ENCODE assay signal across 9 cellular contexts in genomic region chr11:20158597-20159257, GRCh38. TPM values are rescaled to one million over a fixed set of nuclear protein-coding genes. Genes with fewer than 3 reads are reported as not detected.
DNase-seq lines count a peak whose midpoint lies in the region; ATAC-seq and TF ChIP-seq lines count a peak whose summit lies in the region.
"Had no signal": no experiment of that assay in that cellular context is flagged by ENCODE, and none has a peak within 500 bp of the region (broad histone marks: within the 10 kb centered on the region; RNA-seq: fewer than 3 reads in every experiment).

No MANE protein-coding gene starts in this region.

- peak overlapping the region; percentile 21 for H3K4me3 Mint-ChIP-seq in activated naive CD8-positive, alpha-beta T cell
- no peak overlapping the region for H3K4me3 Mint-ChIP-seq in activated naive CD8-positive, alpha-beta T cell treated with anti-CD3 and anti-CD28 coated beads, Interleukin-2, amount 50 U/mL, for 24 hours
- peak overlapping the region; percentile 31 for H3K4me3 Mint-ChIP-seq in stimulated activated naive CD8-positive, alpha-beta T cell treated with anti-CD3 and anti-CD28 coated beads, Interleukin-15, Interleukin-2, amounts not matched to agents 100 ng/mL and 50 ng/mL, for 24 hours

- WGBS in adrenal gland, 4 donors = 5 to 8% (median 7%) methylated on average over 31 to 33 of the region's 33 CpGs

- H3K9me3 Mint-ChIP-seq in activated naive CD8-positive, alpha-beta T cell (ENCODE audit: low read depth) = no peaks in the 10 kb centered on the region
- H3K9me3 Mint-ChIP-seq in activated naive CD8-positive, alpha-beta T cell treated with anti-CD3 and anti-CD28 coated beads, Interleukin-2, amount 50 U/mL, for 24 hours = peaks cover 6% of the 10 kb centered on the region
- H3K9me3 Mint-ChIP-seq in stimulated activated naive CD8-positive, alpha-beta T cell treated with anti-CD3 and anti-CD28 coated beads, Interleukin-15, Interleukin-2, amounts not matched to agents 100 ng/mL and 50 ng/mL, for 24 hours = peaks cover 12% of the 10 kb centered on the region

- H3K27me3 ChIP-seq in adrenal gland = peaks cover 95% of the 10 kb centered on the region
- H3K27me3 ChIP-seq in iPS-20b (ENCODE audit: insufficient read depth, low read length) = peaks cover 100% of the 10 kb centered on the region

- peaks cover 43% of the 10 kb centered on the region for H3K4me1 Mint-ChIP-seq in activated naive CD8-positive, alpha-beta T cell (ENCODE audit: low read depth)
- peaks cover 38% of the 10 kb centered on the region for H3K4me1 Mint-ChIP-seq in activated naive CD8-positive, alpha-beta T cell treated with anti-CD3 and anti-CD28 coated beads, Interleukin-2, amount 50 U/mL, for 24 hours
- peaks cover 40% of the 10 kb centered on the region for H3K4me1 Mint-ChIP-seq in stimulated activated naive CD8-positive, alpha-beta T cell treated with anti-CD3 and anti-CD28 coated beads, Interleukin-15, Interleukin-2, amounts not matched to agents 100 ng/mL and 50 ng/mL, for 24 hours (ENCODE audit: low read depth)

- H3K27ac ChIP-seq in adrenal gland (no peak overlapping the region), iPS-20b (ENCODE audit: low read length) (no peak overlapping the region)
- H3K27ac ChIP-seq: skin epidermis had no signal

- H3K9ac ChIP-seq in iPS-20b (ENCODE audit: low read depth, low read length) = no peak overlapping the region

- ATAC-seq in activated naive CD8-positive, alpha-beta T cell treated with anti-CD3 and anti-CD28 coated beads, Interleukin-2, amount 50 U/mL, for 24 hours = no peak
- ATAC-seq in GM18498 (IDR thresholded peaks at IDR 0.05; ENCODE audit: unreplicated experiment) (no peak), GM19397 (IDR thresholded peaks at IDR 0.05; ENCODE audit: unreplicated experiment) (no peak)

- H3K4me3 ChIP-seq in adrenal gland (no peak overlapping the region), iPS-20b (ENCODE audit: low read length) (peak overlapping the region; percentile 24; the same call in 1 of the 2 replicates)
- H3K4me3 ChIP-seq: skin epidermis had no signal

- peaks cover 51% of the 10 kb centered on the region for H3K27me3 Mint-ChIP-seq in activated naive CD8-positive, alpha-beta T cell
- peaks cover 77% of the 10 kb centered on the region for H3K27me3 Mint-ChIP-seq in activated naive CD8-positive, alpha-beta T cell treated with anti-CD3 and anti-CD28 coated beads, Interleukin-2, amount 50 U/mL, for 24 hours
- H3K27me3 Mint-ChIP-seq in stimulated activated naive CD8-positive, alpha-beta T cell treated with anti-CD3 and anti-CD28 coated beads, Interleukin-15, Interleukin-2, amounts not matched to agents 100 ng/mL and 50 ng/mL, for 24 hours = peaks cover 81% of the 10 kb centered on the region

- H3K36me3 Mint-ChIP-seq in activated naive CD8-positive, alpha-beta T cell = no peaks in the 10 kb centered on the region
- peaks cover 2% of the 10 kb centered on the region for H3K36me3 Mint-ChIP-seq in activated naive CD8-positive, alpha-beta T cell treated with anti-CD3 and anti-CD28 coated beads, Interleukin-2, amount 50 U/mL, for 24 hours (ENCODE audit: low read depth)
- H3K36me3 Mint-ChIP-seq in stimulated activated naive CD8-positive, alpha-beta T cell treated with anti-CD3 and anti-CD28 coated beads, Interleukin-15, Interleukin-2, amounts not matched to agents 100 ng/mL and 50 ng/mL, for 24 hours (ENCODE audit: low read depth) = peaks cover 12% of the 10 kb centered on the region

- no peak overlapping the region for H3K27ac Mint-ChIP-seq in activated naive CD8-positive, alpha-beta T cell
- H3K27ac Mint-ChIP-seq in activated naive CD8-positive, alpha-beta T cell treated with anti-CD3 and anti-CD28 coated beads, Interleukin-2, amount 50 U/mL, for 24 hours = no peak overlapping the region
- no peak overlapping the region for H3K27ac Mint-ChIP-seq in stimulated activated naive CD8-positive, alpha-beta T cell treated with anti-CD3 and anti-CD28 coated beads, Interleukin-15, Interleukin-2, amounts not matched to agents 100 ng/mL and 50 ng/mL, for 24 hours

- no peak for TF ChIP-seq CTCF in adrenal gland (IDR thresholded peaks at IDR 0.05)

- H3K36me3 ChIP-seq in adrenal gland (replicated peaks in 1 of 2) = no peaks in the 10 kb centered on the region
- H3K36me3 ChIP-seq in iPS-20b (ENCODE audit: insufficient read depth, low read depth, low read length) = no peaks in the 10 kb centered on the region

- DNase-seq in activated naive CD8-positive, alpha-beta T cell treated with anti-CD3 and anti-CD28 coated beads, Interleukin-2, amount 50 U/mL, for 24 hours = no peak
- peak; percentile 62 to 74 (median 66) for DNase-seq in adrenal gland
- no peak for DNase-seq in NCI-H345 treated with DMSO at 0.1 percent for 48 hours (lab: John Stamatoyannopoulos, UW; ENCODE audit: unreplicated experiment)

- H3K4me1 ChIP-seq in adrenal gland (replicated peaks in 1 of 2) = peaks cover 7 to 14% of the 10 kb centered on the region in 2 donors
- H3K4me1 ChIP-seq in iPS-20b (ENCODE audit: insufficient read depth, low read length) = peaks cover 43% of the 10 kb centered on the region

- H3K9me3 ChIP-seq in adrenal gland (replicated peaks in 1 of 3) = no peaks in the 10 kb centered on the region
- H3K9me3 ChIP-seq in iPS-20b (ENCODE audit: insufficient read depth, low read depth, low read length) = no peaks in the 10 kb centered on the region; the same call in 1 of the 2 replicates

- no peak for TF ChIP-seq POLR2A in adrenal gland (IDR thresholded peaks at IDR 0.05)

- intact Hi-C loops in adrenal gland (cut with DNase I) = no loop called here

RNA-seq across cellular contexts. Expression of gene DBX1, which starts 1.5 kb away (rescaled TPM):
- not detected for total RNA-seq in adrenal gland
- polyA plus RNA-seq in adrenal gland = not detected

Comparison
In these comparisons a context has a peak if more than half of its experiments do, and no peak if none do; other contexts are left out.
1. DNase-seq: peak in adrenal gland (7 of 7); none in activated naive CD8-positive, alpha-beta T cell treated with anti-CD3 and anti-CD28 coated beads, Interleukin-2, amount 50 U/mL, for 24 hours (single experiment) and NCI-H345 treated with DMSO at 0.1 percent for 48 hours (single experiment).